In the genomic region with DNA sequence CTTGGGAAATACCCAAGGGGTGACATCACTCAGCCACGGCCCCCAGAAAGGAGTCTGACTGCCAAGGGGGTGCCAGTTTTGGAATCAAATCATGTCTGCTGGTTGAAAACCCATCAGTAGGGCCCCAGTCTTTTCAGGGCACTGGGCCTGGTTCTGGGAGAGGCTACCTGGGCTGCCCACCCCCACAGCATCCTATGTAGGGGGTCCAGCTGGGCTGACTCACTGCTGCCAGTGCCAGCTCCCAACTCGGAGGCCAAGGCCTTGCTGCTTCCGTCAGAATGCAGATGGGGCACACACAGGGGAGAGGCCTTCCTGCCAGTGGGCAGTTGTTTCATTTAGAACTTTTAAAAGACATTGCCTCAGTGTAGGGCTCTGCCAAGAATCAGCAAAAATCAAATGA, we compare ENCODE assay signal across 11 cellular contexts. TPM values are rescaled to one million over a fixed set of nuclear protein-coding genes. Genes with fewer than 3 reads are reported as not detected.
"Had no signal": no experiment of that assay in that cellular context is flagged by ENCODE, and none has a peak within 500 bp of the region (broad histone marks: within the 10 kb centered on the region; RNA-seq: fewer than 3 reads in every experiment).

No MANE protein-coding gene starts in this region.

- DNase-seq: activated CD4-positive, alpha-beta T cell treated with anti-CD3 and anti-CD28 coated beads, Interleukin-2, amount 50 U/mL, for 1 hour; activated effector memory CD4-positive, alpha-beta T cell treated with Interleukin-2 at 50 U/mL for 16 hours; left ventricle myocardium superior; small intestine; T-helper 2 cell had no signal

- H3K9ac ChIP-seq: neural progenitor cell had no signal

- H3K27ac ChIP-seq: breast epithelium, gastroesophageal sphincter, neural progenitor cell, right atrium auricular region, vagina had no signal

- H3K27me3 ChIP-seq: breast epithelium, gastroesophageal sphincter, neural progenitor cell, right atrium auricular region, vagina had no signal

- H3K4me3 ChIP-seq: breast epithelium, gastroesophageal sphincter, neural progenitor cell, right atrium auricular region, vagina had no signal

- H3K27ac Mint-ChIP-seq: activated naive CD4-positive, alpha-beta T cell treated with anti-CD3 and anti-CD28 coated beads, Interleukin-2, amount 50 U/mL, for 24 hours; neural progenitor cell had no signal

- H2AFZ ChIP-seq: neural progenitor cell had no signal

- H3K4me2 ChIP-seq: neural progenitor cell had no signal

- H3K36me3 Mint-ChIP-seq: activated naive CD4-positive, alpha-beta T cell treated with anti-CD3 and anti-CD28 coated beads, Interleukin-2, amount 50 U/mL, for 24 hours; neural progenitor cell had no signal

- H3K9me3 ChIP-seq: breast epithelium, gastroesophageal sphincter, right atrium auricular region, vagina had no signal

- H3K4me3 Mint-ChIP-seq: activated naive CD4-positive, alpha-beta T cell treated with anti-CD3 and anti-CD28 coated beads, Interleukin-2, amount 50 U/mL, for 24 hours; neural progenitor cell had no signal

- H3K36me3 ChIP-seq: breast epithelium, neural progenitor cell, right atrium auricular region, vagina had no signal

- H3K9me3 Mint-ChIP-seq: activated naive CD4-positive, alpha-beta T cell treated with anti-CD3 and anti-CD28 coated beads, Interleukin-2, amount 50 U/mL, for 24 hours had no signal

- H3K4me1 ChIP-seq: breast epithelium, gastroesophageal sphincter, neural progenitor cell, right atrium auricular region, vagina had no signal

RNA-seq across cellular contexts. Expression of a gene that starts 39.5 kb away (rescaled TPM):
- total RNA-seq: vagina had no signal
